In the genomic region with DNA sequence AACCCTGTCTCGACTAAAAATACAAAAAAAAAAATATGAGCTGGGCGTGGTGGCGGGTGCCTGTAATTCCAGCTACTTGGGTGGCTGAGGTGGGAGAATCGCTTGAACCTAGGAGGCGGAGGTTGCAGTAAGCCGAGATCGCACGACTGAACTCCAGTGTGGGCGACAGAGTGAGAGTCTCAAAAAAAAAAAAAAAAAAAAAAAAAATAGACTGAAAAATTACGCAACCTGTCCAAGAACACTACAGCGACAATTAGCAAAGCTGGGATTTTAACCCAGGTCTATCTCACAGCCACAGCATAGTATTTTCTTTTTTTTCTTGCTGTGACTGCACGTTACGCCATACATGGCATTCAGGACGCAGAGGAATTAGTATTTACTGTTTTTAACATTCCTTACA, we compare ENCODE assay signal across 8 cellular contexts. TPM values are rescaled to one million over a fixed set of nuclear protein-coding genes. Genes with fewer than 3 reads are reported as not detected.
DNase-seq lines count a peak whose midpoint lies in the region; ATAC-seq and TF ChIP-seq lines count a peak whose summit lies in the region.

No MANE protein-coding gene starts in this region.

- H3K27me3 ChIP-seq in liver (ENCODE audit: control insufficient read depth in 4 of 4, insufficient read depth in 4 of 4, low read length in 3 of 4): no peaks in the 10 kb centered on the region
- no peaks in the 10 kb centered on the region for H3K27me3 ChIP-seq in transverse colon

- H3K27ac ChIP-seq in liver (ENCODE audit: low read depth in 1 of 2, low read length in 2 of 2) (peak overlapping the region; percentile 92), transverse colon (peak overlapping the region; percentile 94 to 98 (median 98))

- H3K27me3 Mint-ChIP-seq in activated T-cell treated with anti-CD3 and anti-CD28 coated beads, Interleukin-2, amount 50 U/mL, for 72 hours (ENCODE audit: low read depth): no peaks in the 10 kb centered on the region
- H3K27me3 Mint-ChIP-seq in activated naive CD8-positive, alpha-beta T cell treated with anti-CD3 and anti-CD28 coated beads, Interleukin-2, amount 10 ng/mL, durations not matched to agents 7 days and 5 days: no peaks in the 10 kb centered on the region

- ATAC-seq in activated T-cell treated with anti-CD3 and anti-CD28 coated beads, Interleukin-2, amount 50 U/mL, for 72 hours (replicated peaks in 1 of 2): no peak
- ATAC-seq in activated naive CD8-positive, alpha-beta T cell treated with anti-CD3 and anti-CD28 coated beads, Interleukin-2, amount 10 ng/mL, durations not matched to agents 7 days and 5 days (ENCODE audit: low read depth): no peak
- no peak for ATAC-seq in left colon

- peaks cover 0 to 4% (median 2%) of the 10 kb centered on the region in 4 donors for H3K4me1 ChIP-seq in liver (ENCODE audit: control insufficient read depth in 4 of 4, insufficient read depth in 4 of 4, low read length in 3 of 4)
- H3K4me1 ChIP-seq in transverse colon: peaks cover 3 to 36% (median 22%) of the 10 kb centered on the region in 4 donors

- TF ChIP-seq POLR2A in transverse colon (IDR thresholded peaks at IDR 0.05): no peak

- H3K9ac ChIP-seq in liver (ENCODE audit: low read depth in 1 of 2, low read length in 2 of 2): peak overlapping the region in 1 of 2 donors; percentile 85

- no peak for TF ChIP-seq CTCF in liver (IDR thresholded peaks at IDR 0.05; ENCODE audit: low read depth, low read length, missing input control)
- TF ChIP-seq CTCF in transverse colon (IDR thresholded peaks at IDR 0.05): no peak

- intact Hi-C loops in transverse colon (cut with DNase I; ENCODE audit: low total_unique reads): no loop called here
- intact Hi-C loops in left colon (cut with DNase I, micrococcal nuclease): no loop called here

- H3K4me3 ChIP-seq in liver (ENCODE audit: low read depth in 1 of 3, low read length in 3 of 3) (peak overlapping the region; percentile 75 to 95 (median 91)), transverse colon (peak overlapping the region in 3 of 4 donors; percentile 79 to 86 (median 84))

- peaks cover 8 to 15% of the 10 kb centered on the region in 2 donors for H3K9me3 Mint-ChIP-seq in activated T-cell treated with anti-CD3 and anti-CD28 coated beads, Interleukin-2, amount 50 U/mL, for 72 hours
- peaks cover 13% of the 10 kb centered on the region for H3K9me3 Mint-ChIP-seq in activated naive CD8-positive, alpha-beta T cell treated with anti-CD3 and anti-CD28 coated beads, Interleukin-2, amount 10 ng/mL, durations not matched to agents 7 days and 5 days

- peaks cover 14 to 26% of the 10 kb centered on the region in 2 donors for H3K36me3 Mint-ChIP-seq in activated T-cell treated with anti-CD3 and anti-CD28 coated beads, Interleukin-2, amount 50 U/mL, for 72 hours (ENCODE audit: insufficient read depth in 2 of 2)
- peaks cover 27% of the 10 kb centered on the region for H3K36me3 Mint-ChIP-seq in activated naive CD8-positive, alpha-beta T cell treated with anti-CD3 and anti-CD28 coated beads, Interleukin-2, amount 10 ng/mL, durations not matched to agents 7 days and 5 days

- TF ChIP-seq RAD21 in liver (IDR thresholded peaks at IDR 0.05): no peak

- peak overlapping the region; percentile 98 to 99 for H3K4me3 Mint-ChIP-seq in activated T-cell treated with anti-CD3 and anti-CD28 coated beads, Interleukin-2, amount 50 U/mL, for 72 hours
- peak overlapping the region; percentile 96 for H3K4me3 Mint-ChIP-seq in activated naive CD8-positive, alpha-beta T cell treated with anti-CD3 and anti-CD28 coated beads, Interleukin-2, amount 10 ng/mL, durations not matched to agents 7 days and 5 days

- WGBS in liver: 54% methylated on average over 14 of the region's 14 CpGs
- 76 to 80% methylated on average over 5 to 14 of the region's 14 CpGs for WGBS in transverse colon (ENCODE audit: low coverage in 1 of 2), 2 donors

- in situ Hi-C loops in transverse colon (cut with MboI; ENCODE audit: low pct_ligation_motif_present in 1 of 4, low pct_unique_long_range_greater_than_20kb in 1 of 4, low sequenced_read_pairs in 3 of 4): loop anchor here in 1 of 4 donors (10.0 kb wide), 1 partner anchor 55 kb away; no protein-coding TSS in a partner anchor
- in situ Hi-C loops in G401 (cut with HindIII; ENCODE audit: low sequenced_read_pairs): no loop called here

- no peak for DNase-seq in activated T-cell treated with anti-CD3 and anti-CD28 coated beads, Interleukin-2, amount 50 U/mL, for 72 hours
- no peak for DNase-seq in activated T-cell treated with anti-CD3 and anti-CD28 coated beads, Interleukin-2, amount 50 U/mL, for 1 hour
- no peak for DNase-seq in activated naive CD8-positive, alpha-beta T cell treated with anti-CD3 and anti-CD28 coated beads, Interleukin-2, amount 10 ng/mL, durations not matched to agents 7 days and 5 days
- DNase-seq in transverse colon: no peak
- no peak for DNase-seq in G401 (ENCODE audit: low spot score)
- DNase-seq in DMS53 (lab: John Stamatoyannopoulos, UW): no peak
- DNase-seq in left colon: no peak

- H3K9me3 ChIP-seq in liver (ENCODE audit: control insufficient read depth in 4 of 4, low read length in 3 of 4): peaks cover 0 to 7% (median 3%) of the 10 kb centered on the region in 4 donors
- H3K9me3 ChIP-seq in transverse colon: no peaks in the 10 kb centered on the region

- peak overlapping the region; percentile 96 for H3K27ac Mint-ChIP-seq in activated T-cell treated with anti-CD3 and anti-CD28 coated beads, Interleukin-2, amount 50 U/mL, for 72 hours
- H3K27ac Mint-ChIP-seq in activated naive CD8-positive, alpha-beta T cell treated with anti-CD3 and anti-CD28 coated beads, Interleukin-2, amount 10 ng/mL, durations not matched to agents 7 days and 5 days: peak overlapping the region; percentile 99

- POLR2A ChIA-PET in activated naive CD8-positive, alpha-beta T cell treated with anti-CD3 and anti-CD28 coated beads, Interleukin-2, amount 10 ng/mL, durations not matched to agents 7 days and 5 days (lab: Charles Lee): interaction anchor here (1.2 to 2.5 kb wide), 5 partner anchors 58 to 112 kb away, joined by 3 to 17 read pairs (median 8); partner anchors contain the start of gene KCTD7

- no peak for TF ChIP-seq EP300 in transverse colon (IDR thresholded peaks at IDR 0.05; ENCODE audit: low read depth)

- H3K4me1 Mint-ChIP-seq in activated T-cell treated with anti-CD3 and anti-CD28 coated beads, Interleukin-2, amount 50 U/mL, for 72 hours (ENCODE audit: low read depth): peaks cover 40% of the 10 kb centered on the region
- peaks cover 10% of the 10 kb centered on the region for H3K4me1 Mint-ChIP-seq in activated naive CD8-positive, alpha-beta T cell treated with anti-CD3 and anti-CD28 coated beads, Interleukin-2, amount 10 ng/mL, durations not matched to agents 7 days and 5 days

- H3K36me3 ChIP-seq in liver (ENCODE audit: control insufficient read depth in 4 of 4, insufficient read depth in 3 of 4, low read depth in 1 of 4, low read length in 3 of 4) (peaks cover 0 to 7% (median 0%) of the 10 kb centered on the region in 4 donors), transverse colon (no peaks in the 10 kb centered on the region)

TF ChIP-seq in liver, 16 proteins besides CTCF, POLR2A, EP300 and RAD21:
- TF ChIP-seq NR2F2 (IDR thresholded peaks at IDR 0.05) (no peak), SP1 (IDR thresholded peaks at IDR 0.05) (no peak), TAF1 (conservative IDR thresholded peaks at IDR 0.05) (no peak), GABPA (IDR thresholded peaks at IDR 0.05 in 1 of 2, conservative IDR thresholded peaks at IDR 0.05 in 1 of 2) (no peak), FOXA2 (IDR thresholded peaks at IDR 0.05) (no peak), ZBTB33 (IDR thresholded peaks at IDR 0.05) (no peak)

RNA-seq across cellular contexts. Expression of gene RABGEF1, which starts 1.1 kb away (rescaled TPM):
- 10 to 100 TPM; 22.8 to 26.9 TPM for total RNA-seq in activated T-cell treated with anti-CD3 and anti-CD28 coated beads, Interleukin-2, amount 50 U/mL, for 72 hours
- 10 to 100 TPM; 24.7 to 25.8 TPM for total RNA-seq in activated naive CD8-positive, alpha-beta T cell treated with anti-CD3 and anti-CD28 coated beads, Interleukin-2, amount 10 ng/mL, durations not matched to agents 7 days and 5 days
- total RNA-seq in liver (10 to 100 TPM in 1 of 2 donors, 1 to 10 TPM in 1; 7.9 to 14.0 TPM), transverse colon (10 to 100 TPM; 12.7 to 32.9 (median 30.4) TPM), left colon (10 to 100 TPM; 25.3 to 27.1 TPM)
- 1 to 10 TPM; 5.2 to 7.4 TPM for polyA plus RNA-seq in liver
- total RNA-seq in G401 (2014; rRNA removed; shearing (Covaris generic)): 21.2 and 23.4 TPM in 2 replicates
